32 cellular contexts compared by ENCODE assay signal in genomic region chr14:78172428-78172827, GRCh38. TPM values are rescaled to one million over a fixed set of nuclear protein-coding genes. Genes with fewer than 3 reads are reported as not detected.
"Had no signal": no experiment of that assay in that cellular context is flagged by ENCODE, and none has a peak within 500 bp of the region (broad histone marks: within the 10 kb centered on the region; RNA-seq: fewer than 3 reads in every experiment).

No MANE protein-coding gene starts in this region.

- H3K9me3 Mint-ChIP-seq: activated CD4-positive, alpha-beta T cell treated with anti-CD3 and anti-CD28 coated beads, Interleukin-2, amount 10 ng/mL, durations not matched to agents 24 days and 14 days; activated CD8-positive, alpha-beta T cell treated with anti-CD3 and anti-CD28 coated beads for 36 hours; activated naive CD8-positive, alpha-beta T cell treated with anti-CD3 and anti-CD28 coated beads for 36 hours; activated T-helper 17 cell treated with anti-CD3 and anti-CD28 coated beads, Interleukin-2, amount 50 U/mL, for 72 hours; T-helper 1 cell treated with Interleukin-12 subunit alpha and Interleukin-12 subunit beta and Interleukin-4 antibody, amounts not matched to agents 30 μg/mL and 1 μg/mL, for 36 hours; T-helper 2 cell treated with Interferon-gamma antibody and Interleukin-4, amounts not matched to agents 5 μg/mL and 100 μg/mL, for 36 hours had no signal

- H3K9me3 ChIP-seq: ascending aorta, body of pancreas, MG63, SJCRH30 had no signal

- H3K4me3 Mint-ChIP-seq: activated CD4-positive, alpha-beta T cell treated with anti-CD3 and anti-CD28 coated beads, Interleukin-2, amount 10 ng/mL, durations not matched to agents 24 days and 14 days; activated CD8-positive, alpha-beta T cell treated with anti-CD3 and anti-CD28 coated beads for 36 hours; activated naive CD8-positive, alpha-beta T cell treated with anti-CD3 and anti-CD28 coated beads for 36 hours; activated T-cell treated with anti-CD3 and anti-CD28 coated beads, Interleukin-2, amount 50 U/mL, for 72 hours; activated T-helper 17 cell treated with anti-CD3 and anti-CD28 coated beads, Interleukin-2, amount 50 U/mL, for 72 hours; T-helper 1 cell treated with Interleukin-12 subunit alpha and Interleukin-12 subunit beta and Interleukin-4 antibody, amounts not matched to agents 30 μg/mL and 1 μg/mL, for 36 hours; T-helper 2 cell treated with Interferon-gamma antibody and Interleukin-4, amounts not matched to agents 5 μg/mL and 100 μg/mL, for 36 hours had no signal

- H3K36me3 ChIP-seq: ascending aorta, MG63, SJCRH30 had no signal

- H3K27me3 ChIP-seq: ascending aorta, body of pancreas, MG63, SJCRH30 had no signal

- H3K4me3 ChIP-seq: ascending aorta, body of pancreas, MG63, SJCRH30, SK-N-MC had no signal

- H3K4me1 Mint-ChIP-seq: activated CD4-positive, alpha-beta T cell treated with anti-CD3 and anti-CD28 coated beads, Interleukin-2, amount 10 ng/mL, durations not matched to agents 24 days and 14 days; activated T-helper 17 cell treated with anti-CD3 and anti-CD28 coated beads, Interleukin-2, amount 50 U/mL, for 72 hours had no signal

- DNase-seq: activated CD4-positive, alpha-beta T cell treated with anti-CD3 and anti-CD28 coated beads, Interleukin-2, amount 10 ng/mL, durations not matched to agents 24 days and 14 days; activated CD4-positive, alpha-beta T cell treated with anti-CD3 and anti-CD28 coated beads, Interleukin-2, amount 50 U/mL, for 4 hours; activated CD8-positive, alpha-beta T cell treated with anti-CD3 and anti-CD28 coated beads for 36 hours; activated effector memory CD4-positive, alpha-beta T cell treated with anti-CD3 and anti-CD28 coated beads, Interleukin-2, amount 50 U/mL, for 16 hours; activated naive CD4-positive, alpha-beta T cell; activated naive CD4-positive, alpha-beta T cell treated with anti-CD3 and anti-CD28 coated beads, Interleukin-2, amount 50 U/mL, for 16 hours; activated naive CD8-positive, alpha-beta T cell treated with anti-CD3 and anti-CD28 coated beads for 36 hours; activated T-cell treated with anti-CD3 and anti-CD28 coated beads, Interleukin-2, amount 50 U/mL, for 1 hour; activated T-cell treated with anti-CD3 and anti-CD28 coated beads, Interleukin-2, amount 50 U/mL, for 72 hours; amygdala; body of pancreas; central memory CD4-positive, alpha-beta T cell; Kasumi-1; KG1; MG63; NCI-H1048; NCI-H1105 treated with DMSO at 0.1 percent for 48 hours; NCI-H1436; NCI-H1694; NCI-H1930; NCI-H2081 treated with DMSO at 0.1 percent for 48 hours; NCI-H226; NCI-H446 treated with DMSO at 0.1 percent for 48 hours; NCI-H524; SHP77; SJCRH30 had no signal

- H3K36me3 Mint-ChIP-seq: activated naive CD8-positive, alpha-beta T cell treated with anti-CD3 and anti-CD28 coated beads for 36 hours had no signal

- H3K27ac ChIP-seq: ascending aorta, body of pancreas, SJCRH30, SK-N-MC had no signal

- H3K27ac Mint-ChIP-seq: activated CD4-positive, alpha-beta T cell treated with anti-CD3 and anti-CD28 coated beads, Interleukin-2, amount 10 ng/mL, durations not matched to agents 24 days and 14 days; activated CD8-positive, alpha-beta T cell treated with anti-CD3 and anti-CD28 coated beads for 36 hours; activated naive CD8-positive, alpha-beta T cell treated with anti-CD3 and anti-CD28 coated beads for 36 hours; activated T-cell treated with anti-CD3 and anti-CD28 coated beads, Interleukin-2, amount 50 U/mL, for 72 hours; activated T-helper 17 cell treated with anti-CD3 and anti-CD28 coated beads, Interleukin-2, amount 50 U/mL, for 72 hours; T-helper 1 cell treated with Interleukin-12 subunit alpha and Interleukin-12 subunit beta and Interleukin-4 antibody, amounts not matched to agents 30 μg/mL and 1 μg/mL, for 36 hours; T-helper 2 cell treated with Interferon-gamma antibody and Interleukin-4, amounts not matched to agents 5 μg/mL and 100 μg/mL, for 36 hours had no signal

RNA-seq across cellular contexts. Expression of gene NRXN3, which starts 2.3 kb away (rescaled TPM):
- total RNA-seq: activated CD4-positive, alpha-beta T cell treated with anti-CD3 and anti-CD28 coated beads, Interleukin-2, amount 10 ng/mL, durations not matched to agents 24 days and 14 days; activated CD8-positive, alpha-beta memory T cell treated with anti-CD3 and anti-CD28 coated beads for 36 hours; activated CD8-positive, alpha-beta T cell treated with anti-CD3 and anti-CD28 coated beads for 36 hours; activated naive CD8-positive, alpha-beta T cell treated with anti-CD3 and anti-CD28 coated beads for 36 hours; activated T-cell treated with anti-CD3 and anti-CD28 coated beads, Interleukin-2, amount 50 U/mL, for 72 hours; activated T-helper 17 cell treated with anti-CD3 and anti-CD28 coated beads, Interleukin-2, amount 50 U/mL, for 72 hours had no signal
